In genomic region chr11:66183581-66184048, GRCh38 we compare ENCODE assay signal across 12 cellular contexts.
DNase-seq lines count a peak whose midpoint lies in the region; ATAC-seq and TF ChIP-seq lines count a peak whose summit lies in the region.
"Had no signal": no experiment of that assay in that cellular context is flagged by ENCODE, and none has a peak within 500 bp of the region (broad histone marks: within the 10 kb centered on the region; RNA-seq: fewer than 3 reads in every experiment).

No MANE protein-coding gene starts in this region.

- H3K4me2 ChIP-seq in SK-N-SH = no peak overlapping the region

- no peak overlapping the region for H2AFZ ChIP-seq in SK-N-SH (ENCODE audit: low read depth)

- in situ Hi-C loops in brain microvascular endothelial cell (cut with HindIII; ENCODE audit: low pct_ligation_motif_present, low sequenced_read_pairs) = no loop called here

- no peak for DNase-seq in SK-N-SH
- DNase-seq in M059J (ENCODE audit: low read depth) = peak; percentile 48
- peak; percentile 22 for DNase-seq in brain microvascular endothelial cell
- DNase-seq in midbrain (lab: John Stamatoyannopoulos, UW) = peak; percentile 41
- no peak for DNase-seq in NCI-H82 (lab: John Stamatoyannopoulos, UW)
- DNase-seq in putamen (ENCODE audit: low spot score) = no peak
- DNase-seq: aorta, kidney glomerular epithelial cell, NCI-H2081 had no signal

- no peak overlapping the region for H3K27ac ChIP-seq in SK-N-SH (ENCODE audit: low read depth in 2 of 2, low read length in 1 of 2)
- H3K27ac ChIP-seq in brain microvascular endothelial cell = no peak overlapping the region
- H3K27ac ChIP-seq: SK-N-MC had no signal

- TF ChIP-seq CTCF in SK-N-SH (IDR thresholded peaks at IDR 0.05) (no peak), brain microvascular endothelial cell (IDR thresholded peaks at IDR 0.05; ENCODE audit: low read depth, low read length, missing control alignments) (no peak)

- H3K4me1 ChIP-seq in SK-N-SH (ENCODE audit: control insufficient read depth in 1 of 2, insufficient read depth in 2 of 2, low read depth in 1 of 2, low read length in 1 of 2) = peaks cover 0 to 5% of the 10 kb centered on the region in 2 experiments; a peak in 1 of 4 replicates

- POLR2A ChIA-PET in SK-N-SH (lab: Yijun Ruan, JAX) = no interaction called here

- H3K79me2 ChIP-seq in SK-N-SH (ENCODE audit: insufficient read depth) = peaks cover 97% of the 10 kb centered on the region

- H3K4me3 ChIP-seq in SK-N-SH (ENCODE audit: low read depth in 2 of 2, low read length in 1 of 2) (no peak overlapping the region), brain microvascular endothelial cell (ENCODE audit: low read depth, low read length) (no peak overlapping the region)
- H3K4me3 ChIP-seq: SK-N-MC had no signal

- TF ChIP-seq EP300 in SK-N-SH (IDR thresholded peaks at IDR 0.05; ENCODE audit: borderline replicate concordance in 1 of 2, low read depth in 1 of 2, low read length in 1 of 2) = no peak

- H3K27me3 ChIP-seq in SK-N-SH (ENCODE audit: insufficient read depth) (no peaks in the 10 kb centered on the region), brain microvascular endothelial cell (replicated peaks) (no peaks in the 10 kb centered on the region)

- WGBS in SK-N-SH (ENCODE audit: low lambda C conversion rate) = 78% methylated on average over 3 of the region's 3 CpGs

- peaks cover 39% of the 10 kb centered on the region for H4K20me1 ChIP-seq in SK-N-SH (ENCODE audit: insufficient read depth)

- peak; percentile 34; the same call in 2 of the 3 replicates for ATAC-seq in SK-N-SH treated with all-trans-retinoic acid at 6 μM for 48 hours
- no peak for ATAC-seq in HG03139 (IDR thresholded peaks at IDR 0.05; ENCODE audit: unreplicated experiment)

- peaks cover 12% of the 10 kb centered on the region for H3F3A ChIP-seq in SK-N-SH (replicated peaks; ENCODE audit: insufficient read depth)

- H3K9me3 ChIP-seq in SK-N-SH = no peaks in the 10 kb centered on the region

- H3K36me3 ChIP-seq in SK-N-SH (replicated peaks in 1 of 2; ENCODE audit: control insufficient read depth in 1 of 2, insufficient read depth in 2 of 2, low read length in 1 of 2) (no peaks in the 10 kb centered on the region), brain microvascular endothelial cell (replicated peaks) (no peaks in the 10 kb centered on the region)

- H3K9ac ChIP-seq in SK-N-SH = no peak overlapping the region

- no peak for TF ChIP-seq RAD21 in SK-N-SH (IDR thresholded peaks at IDR 0.05; ENCODE audit: low read length)

- CTCF ChIA-PET in SK-N-SH (lab: Yijun Ruan, JAX) = interaction anchor here (1.2 kb wide), 1 partner anchor 99 kb away, joined by 3 read pairs; no protein-coding TSS in a partner anchor

- H3K9me2 ChIP-seq in SK-N-SH = no peaks in the 10 kb centered on the region

TF ChIP-seq in SK-N-SH treated with all-trans-retinoic acid at 6 μM for 48 hours, 23 proteins besides CTCF, POLR2A, EP300 and RAD21:
- TF ChIP-seq PPARA (CRISPR knock-in tag; IDR thresholded peaks at IDR 0.05; ENCODE audit: borderline replicate concordance) = no peak
- TF ChIP-seq ZC3H10 (CRISPR knock-in tag; IDR thresholded peaks at IDR 0.05) = no peak
- TF ChIP-seq TCF4 (CRISPR knock-in tag; IDR thresholded peaks at IDR 0.05; ENCODE audit: borderline replicate concordance) = no peak

TF ChIP-seq in SK-N-SH, 30 proteins besides CTCF, POLR2A, EP300 and RAD21:
- TF ChIP-seq SMC3 (IDR thresholded peaks at IDR 0.05; ENCODE audit: low read depth, low read length) (no peak), GABPA (IDR thresholded peaks at IDR 0.05; ENCODE audit: low read depth) (no peak), NFIC (IDR thresholded peaks at IDR 0.05; ENCODE audit: borderline replicate concordance) (no peak), MAX (IDR thresholded peaks at IDR 0.05; ENCODE audit: low read depth) (no peak), GATA2 (CRISPR knock-in tag; IDR thresholded peaks at IDR 0.05) (no peak)

Comparison
In these comparisons a context has a peak if more than half of its experiments do, and no peak if none do; other contexts are left out.
1. DNase-seq: peak in M059J (single experiment), brain microvascular endothelial cell (single experiment) and midbrain (single experiment); none in SK-N-SH (single experiment), NCI-H82 (single experiment) and putamen (single experiment).